In the genomic region with DNA sequence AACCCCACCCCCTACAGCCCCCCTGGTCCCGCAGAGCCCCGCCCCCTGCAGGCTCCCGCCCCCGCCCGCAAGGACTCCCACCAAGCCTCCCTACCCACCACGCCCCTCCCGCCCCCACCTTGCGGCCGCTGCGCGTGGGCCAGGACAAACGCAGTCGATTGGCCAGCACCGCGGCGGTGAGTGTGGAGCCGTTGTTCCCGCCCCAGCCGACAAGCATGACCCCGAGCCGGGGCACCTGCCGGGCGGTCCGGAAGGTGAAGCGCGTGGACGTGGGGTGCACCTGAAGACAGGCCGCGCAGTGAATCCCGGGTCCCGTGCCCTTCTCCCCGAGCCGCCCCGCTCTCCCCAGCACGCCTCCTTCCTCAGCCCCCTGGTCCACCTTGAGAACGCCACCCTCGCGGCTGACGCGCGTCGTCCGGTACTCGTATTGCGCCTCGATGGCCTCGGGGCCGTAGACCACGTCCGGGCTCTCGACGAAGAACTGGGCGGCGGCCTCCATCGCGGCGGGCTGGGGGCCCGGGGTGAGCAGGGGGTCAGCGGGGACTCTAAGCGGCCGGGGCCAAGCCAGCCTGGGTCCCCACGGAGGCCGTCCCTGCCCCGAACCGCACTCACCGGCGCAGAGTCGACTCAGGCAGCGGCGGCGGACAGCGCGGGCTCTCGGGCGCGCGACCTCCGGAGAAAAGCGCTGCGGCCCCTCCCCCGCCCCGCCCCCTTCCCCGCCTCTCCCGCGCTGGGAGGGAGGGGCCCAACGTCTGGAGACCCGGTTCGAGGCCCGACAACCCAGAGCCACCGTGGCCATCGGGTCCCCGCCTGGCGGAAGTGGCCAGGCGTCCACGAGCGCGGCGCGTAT, we compare ENCODE assay signal across 9 cellular contexts. TPM values are rescaled to one million over a fixed set of nuclear protein-coding genes. Genes with fewer than 3 reads are reported as not detected.
DNase-seq lines count a peak whose midpoint lies in the region; ATAC-seq, FAIRE-seq and TF ChIP-seq lines count a peak whose summit lies in the region.
"Had no signal": no experiment of that assay in that cellular context is flagged by ENCODE, and none has a peak within 500 bp of the region (broad histone marks: within the 10 kb centered on the region; RNA-seq: fewer than 3 reads in every experiment).

A gene (minus strand): TSS at position 653 of the 850 bp plus-strand sequence. CDS start 154 bp downstream, at position 499.

- ATAC-seq in HG02588 (IDR thresholded peaks at IDR 0.05; ENCODE audit: unreplicated experiment) (peak; percentile 6), HG02571 (IDR thresholded peaks at IDR 0.05; ENCODE audit: unreplicated experiment) (no peak), HG03520 (IDR thresholded peaks at IDR 0.05; ENCODE audit: unreplicated experiment) (no peak)

- no peaks in the 10 kb centered on the region for H3K79me2 ChIP-seq in keratinocyte (ENCODE audit: control insufficient read depth, insufficient read depth, low read length)

- H3K4me3 ChIP-seq in keratinocyte (ENCODE audit: control insufficient read depth in 2 of 3, extremely low read depth in 1 of 3, insufficient read depth in 2 of 3, low read depth in 1 of 3, low read length in 3 of 3) = peak within 1 kb of the TSS; percentile 34 to 57 (median 43)

- dilution Hi-C loops in keratinocyte (cut with MboI; ENCODE audit: extremely low pct_ligation_motif_present, low sequenced_read_pairs) = no loop called here

- H3K9me3 ChIP-seq in keratinocyte (ENCODE audit: control insufficient read depth, low read depth, low read length) = no peaks in the 10 kb centered on the region

- peak within 1 kb of the TSS; percentile 37 for H3K27ac ChIP-seq in keratinocyte (ENCODE audit: control insufficient read depth, insufficient read depth, low read length)
- H3K27ac ChIP-seq: KMS-11 had no signal

- H2AFZ ChIP-seq in keratinocyte (ENCODE audit: control insufficient read depth, low read length) = no peak within 1 kb of the TSS

- peaks cover 0 to 7% of the 10 kb centered on the region in 2 experiments for H3K36me3 ChIP-seq in keratinocyte (ENCODE audit: control insufficient read depth in 2 of 2, extremely low read depth in 1 of 2, insufficient read depth in 2 of 2, low read length in 2 of 2)

- H4K20me1 ChIP-seq in keratinocyte (ENCODE audit: control insufficient read depth, extremely low read depth, insufficient read depth, low read length) = no peaks in the 10 kb centered on the region

- TF ChIP-seq CTCF in keratinocyte (optimal IDR thresholded peaks at IDR 0.05 in 1 of 3, IDR thresholded peaks at IDR 0.05 in 1 of 3, conservative IDR thresholded peaks at IDR 0.05 in 1 of 3; ENCODE audit: extremely low read depth in 1 of 3, insufficient read depth in 2 of 3, low read length in 3 of 3) = no peak

- H3K4me1 ChIP-seq in keratinocyte (ENCODE audit: control insufficient read depth, extremely low read depth, insufficient read depth, low read length) = peaks cover 30% of the 10 kb centered on the region

- H3K27me3 ChIP-seq in keratinocyte (ENCODE audit: control insufficient read depth, extremely low read depth, insufficient read depth, low read length) = no peaks in the 10 kb centered on the region

- intact Hi-C loops in T-helper 2 cell treated with Interferon-gamma antibody and Interleukin-4, amounts not matched to agents 100 ng/mL and 5 ng/mL, for 36 hours (cut with micrococcal nuclease) = no loop called here

- FAIRE-seq in keratinocyte (lab: Jason Lieb, UNC) = no peak

- DNase-seq in CD1c-positive myeloid dendritic cell (ENCODE audit: extremely low spot score) (peak; percentile 49), keratinocyte (ENCODE audit: low read depth, low spot score) (no peak)
- DNase-seq in central memory CD4-positive, alpha-beta T cell = peak; percentile 29
- peak; percentile 37 for DNase-seq in stimulated activated CD4-positive, alpha-beta T cell treated with anti-CD3 and anti-CD28 coated beads, Interleukin-1b, Interleukin-23, amount 100 ng/mL, for 48 hours

- peak within 1 kb of the TSS; percentile 47 for H3K9ac ChIP-seq in keratinocyte (ENCODE audit: control insufficient read depth, extremely low read depth, insufficient read depth, low read length)
- H3K9ac ChIP-seq: KMS-11 had no signal

- H3K9me1 ChIP-seq in keratinocyte (ENCODE audit: control insufficient read depth, extremely low read depth, insufficient read depth, low read length) = peaks cover 12% of the 10 kb centered on the region

- peak within 1 kb of the TSS; percentile 80 for H3K4me2 ChIP-seq in keratinocyte (ENCODE audit: control insufficient read depth, extremely low read depth, insufficient read depth, low read depth, low read length)
- H3K4me2 ChIP-seq: KMS-11 had no signal

RNA-seq across cellular contexts. Expression of the gene that starts here (rescaled TPM):
- 22.6 and 26.0 TPM in 2 replicates for total RNA-seq in T-helper 2 cell treated with Interferon-gamma antibody and Interleukin-4, amounts not matched to agents 100 ng/mL and 5 ng/mL, for 36 hours
- polyA plus RNA-seq in keratinocyte = 3.5 to 8.3 TPM (median 7.0 TPM) in 3 replicates
- polyA plus RNA-seq in keratinocyte (2011; ENCODE audit: low read depth) = 0.60 TPM
- polyA plus RNA-seq in keratinocyte (2011; cell fraction: cytosol; rRNA removed) = 3.1 and 7.3 TPM in 2 replicates
- 17.4 and 28.2 TPM in 2 replicates for polyA plus RNA-seq in keratinocyte (2011; cell fraction: nucleus; rRNA removed)
- 7.7 and 10.7 TPM in 2 replicates for polyA plus RNA-seq in keratinocyte (2012; ENCODE audit: low replicate concordance)
- 3.3 to 6.8 TPM (median 5.9 TPM) in 3 replicates for polyA minus RNA-seq in keratinocyte
- 15.5 TPM for polyA minus RNA-seq in keratinocyte (2011; cell fraction: cytosol; rRNA and poly(A)+ RNA removed)
- polyA minus RNA-seq in keratinocyte (2011; cell fraction: nucleus; rRNA and poly(A)+ RNA removed) = 6.5 and 8.8 TPM in 2 replicates
